ENCODE assay signal across 13 cellular contexts in genomic region chr7:18420758-18421157, GRCh38.
A peak's percentile ranks its signal among the peaks of the same experiment; 100 is the strongest.
DNase-seq lines count a peak whose midpoint lies in the region; ATAC-seq and TF ChIP-seq lines count a peak whose summit lies in the region.
"Had no signal": no experiment of that assay in that cellular context is flagged by ENCODE, and none has a peak within 500 bp of the region (broad histone marks: within the 10 kb centered on the region; RNA-seq: fewer than 3 reads in every experiment).

No MANE protein-coding gene starts in this region.

- DNase-seq in ACHN, result peak; percentile 34
- peak; percentile 62 for DNase-seq in HFF-Myc (ENCODE audit: extremely low read depth, low read depth)
- DNase-seq in SK-N-DZ (ENCODE audit: low spot score), result peak; percentile 14
- peak; percentile 17 for DNase-seq in glomerular visceral epithelial cell (ENCODE audit: extremely low spot score)
- DNase-seq in occipital lobe (lab: John Stamatoyannopoulos, UW), result no peak
- no peak for DNase-seq in lower lobe of right lung
- no peak for DNase-seq in stimulated activated effector memory CD8-positive, alpha-beta T cell treated with anti-CD3 and anti-CD28 coated beads, Interleukin-12 subunit alpha, Interleukin-12 subunit beta, amount 100 ng/mL, for 72 hours (ENCODE audit: low spot score in 2 of 2)
- DNase-seq in GM10266 (ENCODE audit: extremely low spot score), result no peak
- DNase-seq: activated CD4-positive, alpha-beta T cell treated with anti-CD3 and anti-CD28 coated beads for 1 hour; body of pancreas had no signal

- H3K4me3 Mint-ChIP-seq in stimulated activated effector memory CD8-positive, alpha-beta T cell treated with anti-CD3 and anti-CD28 coated beads, Interleukin-12 subunit alpha, Interleukin-12 subunit beta, amount 100 ng/mL, for 72 hours, result no peak overlapping the region
- H3K4me3 Mint-ChIP-seq: activated T-helper 1 cell treated with anti-CD3 and anti-CD28 coated beads, Interleukin-12 subunit alpha, Interleukin-12 subunit beta, Interleukin-2, Interleukin-4 antibody, amounts not matched to agents 30 ng/mL and 10 ng/mL and 1 ng/mL, durations not matched to agents 14 hours and 24 hours and 36 hours; memory B cell had no signal

- no peak for ATAC-seq in lower lobe of right lung
- no peak for ATAC-seq in stimulated activated effector memory CD8-positive, alpha-beta T cell treated with anti-CD3 and anti-CD28 coated beads, Interleukin-12 subunit alpha, Interleukin-12 subunit beta, amount 100 ng/mL, for 72 hours
- ATAC-seq: body of pancreas had no signal

- H3K4me3 ChIP-seq in HFF-Myc (replicated peaks; ENCODE audit: low read depth, low read length), result no peak overlapping the region
- no peak overlapping the region for H3K4me3 ChIP-seq in lower lobe of right lung
- H3K4me3 ChIP-seq: body of pancreas, vagina had no signal

- TF ChIP-seq CTCF in HFF-Myc (IDR thresholded peaks at IDR 0.05; ENCODE audit: low read depth, low read length, missing control alignments), result no peak
- TF ChIP-seq CTCF in lower lobe of right lung (IDR thresholded peaks at IDR 0.05), result no peak
- no peak for TF ChIP-seq CTCF in GM10266 (IDR thresholded peaks at IDR 0.05; ENCODE audit: control insufficient read depth, insufficient read depth, low read depth, missing control alignments)

- in situ Hi-C loops in ACHN (cut with HindIII; ENCODE audit: low pct_ligation_motif_present, low pct_unique_long_range_greater_than_20kb, low sequenced_read_pairs), result no loop called here

- H3K36me3 Mint-ChIP-seq in stimulated activated effector memory CD8-positive, alpha-beta T cell treated with anti-CD3 and anti-CD28 coated beads, Interleukin-12 subunit alpha, Interleukin-12 subunit beta, amount 100 ng/mL, for 72 hours, result no peaks in the 10 kb centered on the region
- H3K36me3 Mint-ChIP-seq: memory B cell had no signal

- H3K36me3 ChIP-seq in lower lobe of right lung, result no peaks in the 10 kb centered on the region
- H3K36me3 ChIP-seq: vagina had no signal

- no peaks in the 10 kb centered on the region for H3K27me3 ChIP-seq in lower lobe of right lung (ENCODE audit: low read depth)
- H3K27me3 ChIP-seq: body of pancreas, vagina had no signal

- H3K4me1 Mint-ChIP-seq in stimulated activated effector memory CD8-positive, alpha-beta T cell treated with anti-CD3 and anti-CD28 coated beads, Interleukin-12 subunit alpha, Interleukin-12 subunit beta, amount 100 ng/mL, for 72 hours, result peaks cover 5% of the 10 kb centered on the region

- intact Hi-C loops in lower lobe of right lung (cut with DNase I), result no loop called here

- no peak overlapping the region for H3K27ac ChIP-seq in lower lobe of right lung
- H3K27ac ChIP-seq: body of pancreas, vagina had no signal

- no peak overlapping the region for H3K27ac Mint-ChIP-seq in stimulated activated effector memory CD8-positive, alpha-beta T cell treated with anti-CD3 and anti-CD28 coated beads, Interleukin-12 subunit alpha, Interleukin-12 subunit beta, amount 100 ng/mL, for 72 hours
- H3K27ac Mint-ChIP-seq: activated T-helper 1 cell treated with anti-CD3 and anti-CD28 coated beads, Interleukin-12 subunit alpha, Interleukin-12 subunit beta, Interleukin-2, Interleukin-4 antibody, amounts not matched to agents 30 ng/mL and 10 ng/mL and 1 ng/mL, durations not matched to agents 14 hours and 24 hours and 36 hours; memory B cell had no signal

- H3K9me3 Mint-ChIP-seq in stimulated activated effector memory CD8-positive, alpha-beta T cell treated with anti-CD3 and anti-CD28 coated beads, Interleukin-12 subunit alpha, Interleukin-12 subunit beta, amount 100 ng/mL, for 72 hours, result no peaks in the 10 kb centered on the region
- H3K9me3 Mint-ChIP-seq: activated T-helper 1 cell treated with anti-CD3 and anti-CD28 coated beads, Interleukin-12 subunit alpha, Interleukin-12 subunit beta, Interleukin-2, Interleukin-4 antibody, amounts not matched to agents 30 ng/mL and 10 ng/mL and 1 ng/mL, durations not matched to agents 14 hours and 24 hours and 36 hours; memory B cell had no signal

- no peaks in the 10 kb centered on the region for H3K4me1 ChIP-seq in lower lobe of right lung
- H3K4me1 ChIP-seq: body of pancreas had no signal

- H3K9me3 ChIP-seq in lower lobe of right lung, result no peaks in the 10 kb centered on the region
- H3K9me3 ChIP-seq: body of pancreas, vagina had no signal

Comparison
In these comparisons a context has a peak if more than half of its experiments do, and no peak if none do; other contexts are left out.
1. DNase-seq: peak in ACHN (single experiment), HFF-Myc (single experiment), SK-N-DZ (single experiment) and glomerular visceral epithelial cell (single experiment); none in occipital lobe (single experiment), lower lobe of right lung (single experiment), stimulated activated effector memory CD8-positive, alpha-beta T cell treated with anti-CD3 and anti-CD28 coated beads, Interleukin-12 subunit alpha, Interleukin-12 subunit beta, amount 100 ng/mL, for 72 hours (0 of 2) and GM10266 (single experiment).